19 cellular contexts compared by ENCODE assay signal in genomic region chrX:10649286-10649685, GRCh38. TPM values are rescaled to one million over a fixed set of nuclear protein-coding genes. Genes with fewer than 3 reads are reported as not detected.
"Had no signal": no experiment of that assay in that cellular context is flagged by ENCODE, and none has a peak within 500 bp of the region (broad histone marks: within the 10 kb centered on the region; RNA-seq: fewer than 3 reads in every experiment).

No MANE protein-coding gene starts in this region.

- H3K27ac ChIP-seq: colonic mucosa, gastroesophageal sphincter, heart right ventricle, neutrophil, WERI-Rb-1 had no signal

- DNase-seq: activated CD4-positive, alpha-beta T cell treated with anti-CD3 and anti-CD28 coated beads, Interleukin-2, amount 50 U/mL, for 48 hours; activated naive CD4-positive, alpha-beta T cell treated with anti-CD3 and anti-CD28 coated beads for 36 hours; colonic mucosa; heart right ventricle; left cardiac atrium; mucosa of descending colon; natural killer cell; retina; stimulated activated CD4-positive, alpha-beta T cell treated with anti-CD3 and anti-CD28 coated beads, Interleukin-15, amount 100 ng/mL, for 24 hours; stimulated activated CD4-positive, alpha-beta T cell treated with anti-CD3 and anti-CD28 coated beads, Interleukin-4, amount 100 ng/mL, for 24 hours; stimulated activated naive CD4-positive, alpha-beta T cell; T-helper 1 cell; T1000; trophoblast cell; WERI-Rb-1 had no signal

- H3K27me3 ChIP-seq: colonic mucosa, gastroesophageal sphincter, heart right ventricle, neutrophil had no signal

- H3K4me3 ChIP-seq: colonic mucosa, gastroesophageal sphincter, heart right ventricle, lung, mucosa of descending colon had no signal

- H3K36me3 ChIP-seq: colonic mucosa, gastroesophageal sphincter, heart right ventricle, neutrophil, WERI-Rb-1 had no signal

- ATAC-seq: esophagus mucosa, gastroesophageal sphincter, heart right ventricle, left cardiac atrium, mucosa of descending colon, natural killer cell had no signal

- H3K4me1 ChIP-seq: colonic mucosa, gastroesophageal sphincter, heart right ventricle had no signal

- H3K9me3 ChIP-seq: colonic mucosa, gastroesophageal sphincter, mucosa of descending colon, neutrophil had no signal

RNA-seq across cellular contexts. Expression of gene MID1, which starts 28.9 kb away (rescaled TPM):
- total RNA-seq: natural killer cell had no signal
